Comparison of ENCODE assay signal across 35 cellular contexts in the genomic region with DNA sequence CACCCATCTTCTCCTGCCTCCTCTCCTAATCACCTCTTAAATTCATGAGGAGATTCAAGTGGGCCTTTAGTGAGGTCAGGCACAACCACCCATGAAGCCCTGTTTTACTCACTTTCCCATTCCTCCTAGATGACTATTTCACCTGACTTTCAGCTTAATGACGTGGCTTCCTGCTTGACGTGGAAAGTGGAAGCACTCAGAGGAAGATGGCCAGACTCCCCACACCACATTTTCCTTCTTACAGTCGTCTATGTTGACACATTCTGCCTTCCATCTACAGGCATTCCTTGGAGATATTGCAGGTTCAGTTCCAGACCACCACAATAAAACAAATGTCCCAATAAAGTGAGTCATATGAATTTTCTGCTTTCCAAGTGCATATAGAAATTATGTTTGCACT.
DNase-seq lines count a peak whose midpoint lies in the region; ATAC-seq and TF ChIP-seq lines count a peak whose summit lies in the region.
"Had no signal": no experiment of that assay in that cellular context is flagged by ENCODE, and none has a peak within 500 bp of the region (broad histone marks: within the 10 kb centered on the region; RNA-seq: fewer than 3 reads in every experiment).

No MANE protein-coding gene starts in this region.

- no peak for TF ChIP-seq CTCF in RWPE2 (IDR thresholded peaks at IDR 0.05; ENCODE audit: poor library complexity, severe bottlenecking)
- no peak for TF ChIP-seq CTCF in endodermal cell (conservative IDR thresholded peaks at IDR 0.05)
- no peak for TF ChIP-seq CTCF in nephron progenitor cell (IDR thresholded peaks at IDR 0.05)

- H3K4me3 Mint-ChIP-seq in endodermal cell (no peak overlapping the region), nephron progenitor cell (no peak overlapping the region)
- no peak overlapping the region for H3K4me3 Mint-ChIP-seq in activated T-cell treated with anti-CD3 and anti-CD28 coated beads, Interleukin-2, amount 50 U/mL, for 4 hours
- H3K4me3 Mint-ChIP-seq: activated CD4-positive, alpha-beta memory T cell treated with anti-CD3 and anti-CD28 coated beads, Interleukin-2, amount 10 ng/mL, durations not matched to agents 7 days and 5 days; activated T-helper 17 cell treated with anti-CD3 and anti-CD28 coated beads, Interleukin-2, amount 50 U/mL, for 72 hours; effector memory CD8-positive, alpha-beta T cell; nephron; T-helper 17 cell; type B pancreatic cell had no signal

- H3K27me3 ChIP-seq in GM23248 (replicated peaks; ENCODE audit: insufficient read depth) (no peaks in the 10 kb centered on the region), RWPE2 (ENCODE audit: insufficient read depth, poor library complexity, severe bottlenecking) (peaks cover 10% of the 10 kb centered on the region), endodermal cell (ENCODE audit: control insufficient read depth, insufficient read depth, low read length, poor library complexity, severe bottlenecking) (no peaks in the 10 kb centered on the region)
- H3K27me3 ChIP-seq: heart left ventricle, MG63 had no signal

- H3K9me3 Mint-ChIP-seq in endodermal cell (peaks cover 19% of the 10 kb centered on the region), nephron progenitor cell (peaks cover 45% of the 10 kb centered on the region)
- H3K9me3 Mint-ChIP-seq in activated T-cell treated with anti-CD3 and anti-CD28 coated beads, Interleukin-2, amount 50 U/mL, for 4 hours = peaks cover 11% of the 10 kb centered on the region

- H3K36me3 Mint-ChIP-seq in endodermal cell (ENCODE audit: low read depth) (no peaks in the 10 kb centered on the region), nephron progenitor cell (ENCODE audit: low read depth) (peaks cover 21% of the 10 kb centered on the region)
- no peaks in the 10 kb centered on the region for H3K36me3 Mint-ChIP-seq in activated T-cell treated with anti-CD3 and anti-CD28 coated beads, Interleukin-2, amount 50 U/mL, for 4 hours (ENCODE audit: insufficient read depth)
- H3K36me3 Mint-ChIP-seq: type B pancreatic cell had no signal

- H3F3A ChIP-seq in GM23248 (ENCODE audit: insufficient read depth) = no peaks in the 10 kb centered on the region

- H3K27ac Mint-ChIP-seq in endodermal cell (peak overlapping the region; percentile 62), nephron progenitor cell (peak overlapping the region; percentile 10)
- H3K27ac Mint-ChIP-seq: activated CD4-positive, alpha-beta memory T cell treated with anti-CD3 and anti-CD28 coated beads, Interleukin-2, amount 10 ng/mL, durations not matched to agents 7 days and 5 days; activated T-helper 17 cell treated with anti-CD3 and anti-CD28 coated beads, Interleukin-2, amount 50 U/mL, for 72 hours; effector memory CD8-positive, alpha-beta T cell; nephron; T-helper 17 cell; type B pancreatic cell had no signal

- in situ Hi-C loops in GM23248 (cut with MboI) = no loop called here

- H3K9me3 ChIP-seq in GM23248 (ENCODE audit: low read depth) = no peaks in the 10 kb centered on the region
- peaks cover 4% of the 10 kb centered on the region for H3K9me3 ChIP-seq in RWPE2 (ENCODE audit: severe bottlenecking)
- H3K9me3 ChIP-seq in endodermal cell (ENCODE audit: control insufficient read depth, low read length) = peaks cover 41% of the 10 kb centered on the region
- H3K9me3 ChIP-seq: Caco-2 had no signal

- peaks cover 13% of the 10 kb centered on the region for H3K4me1 ChIP-seq in GM23248 (ENCODE audit: insufficient read depth)
- H3K4me1 ChIP-seq in RWPE2 (ENCODE audit: insufficient read depth, poor library complexity, severe bottlenecking) = no peaks in the 10 kb centered on the region
- H3K4me1 ChIP-seq in endodermal cell (ENCODE audit: control insufficient read depth, insufficient read depth, low read length) = no peaks in the 10 kb centered on the region
- H3K4me1 ChIP-seq: heart left ventricle had no signal

- H3K9ac ChIP-seq in GM23248 (no peak overlapping the region), endodermal cell (ENCODE audit: extremely low read depth, low read length, poor library complexity, severe bottlenecking) (no peak overlapping the region)

- no peaks in the 10 kb centered on the region for H3K36me3 ChIP-seq in GM23248 (ENCODE audit: low read depth)
- H3K36me3 ChIP-seq in RWPE2 (ENCODE audit: low read depth) = no peaks in the 10 kb centered on the region
- no peaks in the 10 kb centered on the region for H3K36me3 ChIP-seq in endodermal cell (ENCODE audit: control insufficient read depth, insufficient read depth, low read length)
- H3K36me3 ChIP-seq: heart left ventricle, MG63 had no signal

- H3K27me3 Mint-ChIP-seq in endodermal cell (ENCODE audit: insufficient read depth) (peaks cover 2% of the 10 kb centered on the region), nephron progenitor cell (ENCODE audit: low read depth, poor library complexity) (peaks cover 4% of the 10 kb centered on the region)
- no peaks in the 10 kb centered on the region for H3K27me3 Mint-ChIP-seq in activated T-cell treated with anti-CD3 and anti-CD28 coated beads, Interleukin-2, amount 50 U/mL, for 4 hours (ENCODE audit: low read depth)
- H3K27me3 Mint-ChIP-seq: activated CD4-positive, alpha-beta memory T cell treated with anti-CD3 and anti-CD28 coated beads, Interleukin-2, amount 10 ng/mL, durations not matched to agents 7 days and 5 days; activated T-helper 17 cell treated with anti-CD3 and anti-CD28 coated beads, Interleukin-2, amount 50 U/mL, for 72 hours; effector memory CD8-positive, alpha-beta T cell; T-helper 17 cell; type B pancreatic cell had no signal

- H3K79me2 ChIP-seq in GM23248 (ENCODE audit: insufficient read depth) = no peaks in the 10 kb centered on the region

- no peak overlapping the region for H3K4me3 ChIP-seq in GM23248
- no peak overlapping the region for H3K4me3 ChIP-seq in RWPE2 (ENCODE audit: severe bottlenecking)
- H3K4me3 ChIP-seq in endodermal cell (ENCODE audit: low read length) = no peak overlapping the region
- H3K4me3 ChIP-seq: heart left ventricle, lung, MG63, PC-9, skin epidermis had no signal

- WGBS in GM23248 (ENCODE audit: low coverage in 1 of 2, low lambda C conversion rate in 2 of 2, missing lambda C conversion rate in 2 of 2), 2 experiments = 46 to 49% methylated on average over 3 of the region's 3 CpGs
- 93% methylated on average over 3 of the region's 3 CpGs; no CpG with 5 or more reads in 1 of the 2 experiments for WGBS in endodermal cell (ENCODE audit: insufficient coverage in 1 of 2, insufficient read length in 1 of 2), 2 experiments

- H4K20me1 ChIP-seq in GM23248 (ENCODE audit: insufficient read depth) = no peaks in the 10 kb centered on the region

- H3K4me1 Mint-ChIP-seq in endodermal cell = peaks cover 7% of the 10 kb centered on the region
- H3K4me1 Mint-ChIP-seq in nephron progenitor cell = peaks cover 4% of the 10 kb centered on the region
- no peaks in the 10 kb centered on the region for H3K4me1 Mint-ChIP-seq in activated T-cell treated with anti-CD3 and anti-CD28 coated beads, Interleukin-2, amount 50 U/mL, for 4 hours (ENCODE audit: low read depth)
- H3K4me1 Mint-ChIP-seq: activated CD4-positive, alpha-beta memory T cell treated with anti-CD3 and anti-CD28 coated beads, Interleukin-2, amount 10 ng/mL, durations not matched to agents 7 days and 5 days; activated T-helper 17 cell treated with anti-CD3 and anti-CD28 coated beads, Interleukin-2, amount 50 U/mL, for 72 hours; nephron; T-helper 17 cell had no signal

- no peak overlapping the region for H3K27ac ChIP-seq in GM23248
- no peak overlapping the region for H3K27ac ChIP-seq in RWPE2 (ENCODE audit: poor library complexity, severe bottlenecking)
- no peak overlapping the region for H3K27ac ChIP-seq in endodermal cell (ENCODE audit: low read depth, low read length)
- H3K27ac ChIP-seq: C4-2B, heart left ventricle, PC-9, skin epidermis had no signal

- H3K4me2 ChIP-seq in GM23248 (ENCODE audit: unreplicated experiment) = no peak overlapping the region
- H3K4me2 ChIP-seq: PC-9 had no signal

- ATAC-seq in RWPE2 (ENCODE audit: low read depth) = peak; percentile 43; the same call in 1 of the 3 replicates
- ATAC-seq in activated T-cell treated with anti-CD3 and anti-CD28 coated beads, Interleukin-2, amount 50 U/mL, for 4 hours = no peak
- ATAC-seq: activated naive CD4-positive, alpha-beta T cell treated with anti-CD3 and anti-CD28 coated beads, Interleukin-2, amount 50 U/mL, for 72 hours; activated T-helper 17 cell treated with anti-CD3 and anti-CD28 coated beads, Interleukin-2, amount 50 U/mL, for 72 hours; effector memory CD8-positive, alpha-beta T cell; heart left ventricle; left cardiac atrium; T-helper 17 cell had no signal

- H3K9me2 ChIP-seq in GM23248 (ENCODE audit: insufficient read depth) = no peaks in the 10 kb centered on the region

- DNase-seq in GM23248 (peak; percentile 47), RWPE2 (ENCODE audit: low spot score) (no peak), endodermal cell (no peak), nephron progenitor cell (no peak), mesenteric fat pad (ENCODE audit: low spot score) (no peak), H4 (ENCODE audit: low spot score) (no peak)
- no peak for DNase-seq in activated T-cell treated with anti-CD3 and anti-CD28 coated beads, Interleukin-2, amount 50 U/mL, for 4 hours
- DNase-seq in activated naive CD4-positive, alpha-beta T cell (lab: John Stamatoyannopoulos, UW) = no peak
- DNase-seq: activated CD4-positive, alpha-beta memory T cell treated with anti-CD3 and anti-CD28 coated beads, Interleukin-2, amount 10 ng/mL, durations not matched to agents 7 days and 5 days; activated CD8-positive, alpha-beta memory T cell treated with anti-CD3 and anti-CD28 coated beads, Interleukin-2, amount 50 U/mL, for 4 hours; anterior cingulate cortex; Caco-2; central memory CD4-positive, alpha-beta T cell; DMS53; effector memory CD8-positive, alpha-beta T cell; foreskin melanocyte; GDM1; heart left ventricle; KBM-7; left cardiac atrium; MG63; NCI-H1105; NCI-H1930; NCI-H524; Right ventricle myocardium superior; stimulated activated naive CD4-positive, alpha-beta T cell; T-helper 17 cell had no signal

- no peak overlapping the region for H2AFZ ChIP-seq in GM23248
- H2AFZ ChIP-seq: PC-9 had no signal
